Comparison of ENCODE assay signal across 1 cellular context in genomic region chr6:38720295-38720694, GRCh38.
TF ChIP-seq lines count a peak whose summit lies in the region.

No MANE protein-coding gene starts in this region.

TF ChIP-seq in GM23338, 12 proteins besides CTCF, POLR2A, EP300 and RAD21 (continued from another document):
- TF ChIP-seq ETS1 (IDR thresholded peaks at IDR 0.05) (no peak), EZH2 (IDR thresholded peaks at IDR 0.05; ENCODE audit: low read depth, unreplicated experiment) (no peak), ZNF114 (CRISPR knock-in tag; IDR thresholded peaks at IDR 0.05) (no peak), EZH2phosphoT487 (IDR thresholded peaks at IDR 0.05; ENCODE audit: unreplicated experiment) (no peak), NANOG (IDR thresholded peaks at IDR 0.05; ENCODE audit: borderline replicate concordance) (no peak), REST (IDR thresholded peaks at IDR 0.05; ENCODE audit: unreplicated experiment) (no peak), ZNF462 (CRISPR knock-in tag; IDR thresholded peaks at IDR 0.05) (no peak), JUNB (IDR thresholded peaks at IDR 0.05; ENCODE audit: unreplicated experiment) (no peak), CREB1 (CRISPR knock-in tag; IDR thresholded peaks at IDR 0.05; ENCODE audit: low read depth) (no peak)
